In the genomic region with DNA sequence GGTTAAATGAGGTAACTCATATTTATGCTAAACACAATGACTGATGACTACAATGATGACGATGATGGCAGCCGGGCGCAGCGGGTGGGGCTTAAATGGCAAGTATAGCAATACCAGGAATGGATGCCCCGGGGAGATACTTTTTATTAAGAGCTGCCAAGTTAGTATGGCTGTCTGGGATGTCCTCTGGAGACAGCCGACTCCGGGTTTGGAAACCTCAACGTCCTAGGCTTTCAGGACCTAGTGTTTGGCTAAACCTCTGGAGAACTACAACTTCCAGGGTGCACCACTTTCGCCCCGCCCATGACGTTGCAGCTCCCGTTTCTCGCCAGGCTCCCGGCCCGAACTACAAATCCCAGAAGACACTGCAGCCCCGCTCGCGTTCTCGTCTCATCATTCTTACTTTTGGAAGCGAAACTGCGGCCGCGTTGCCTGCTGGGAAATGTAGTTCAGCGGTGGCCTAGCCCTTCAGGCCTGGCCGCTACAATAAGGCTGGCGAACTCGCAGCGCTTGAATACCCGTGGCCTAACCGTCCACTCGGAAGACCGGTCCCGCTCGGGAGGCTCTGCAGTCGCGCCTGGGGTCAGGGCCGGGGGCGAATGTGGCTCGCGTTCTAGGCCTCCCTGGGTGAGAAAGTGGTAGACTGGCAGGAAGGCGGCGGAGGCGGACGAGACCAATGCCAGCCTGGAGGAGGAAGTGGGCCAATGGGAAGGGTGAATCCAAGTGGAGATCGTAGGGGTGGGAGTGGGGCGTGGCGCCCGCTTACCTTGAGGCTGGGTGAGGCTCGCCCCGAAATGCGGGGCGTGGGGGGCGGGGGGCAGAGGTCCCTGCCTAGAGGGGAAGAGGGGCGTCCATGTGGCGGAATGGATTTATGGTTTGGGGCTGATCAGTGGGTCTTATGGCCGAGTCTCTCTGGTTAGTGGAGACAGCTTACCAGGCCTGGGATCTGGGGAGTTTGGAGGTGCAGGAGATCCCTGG, we compare ENCODE assay signal across 8 cellular contexts. TPM values are rescaled to one million over a fixed set of nuclear protein-coding genes. Genes with fewer than 3 reads are reported as not detected.
DNase-seq lines count a peak whose midpoint lies in the region; ATAC-seq and TF ChIP-seq lines count a peak whose summit lies in the region.

TSS of gene SMARCAL1 (plus strand) at position 463 of the 978 bp plus-strand sequence. CDS start 2,221 bp downstream, outside the sequence.

- peak within 1 kb of the TSS; percentile 91 for H3K4me3 ChIP-seq in epithelial cell of esophagus (ENCODE audit: low read length)
- H3K4me3 ChIP-seq in mononuclear cell (ENCODE audit: low read length) = peak within 1 kb of the TSS; percentile 83

- no peaks in the 10 kb centered on the region for H3K36me3 Mint-ChIP-seq in IgD-negative memory B cell

- H3K9me3 ChIP-seq in mononuclear cell (ENCODE audit: low read depth, low read length) = no peaks in the 10 kb centered on the region

- peaks cover 4% of the 10 kb centered on the region for H3K27me3 Mint-ChIP-seq in IgD-negative memory B cell

- peak within 1 kb of the TSS; percentile 46 to 99 (median 96) for H3K27ac Mint-ChIP-seq in IgD-negative memory B cell

- no peak for TF ChIP-seq CTCF in epithelial cell of esophagus (IDR thresholded peaks at IDR 0.05; ENCODE audit: insufficient read depth, low read depth, low read length, missing control alignments)

- peak; percentile 90 for ATAC-seq in GM21529 (IDR thresholded peaks at IDR 0.05; ENCODE audit: unreplicated experiment)

- no peaks in the 10 kb centered on the region for H3K27me3 ChIP-seq in mononuclear cell (ENCODE audit: insufficient read depth, low read length)

- H3K4me1 Mint-ChIP-seq in IgD-negative memory B cell = peaks cover 9 to 20% (median 10%) of the 10 kb centered on the region in 3 donors

- peak within 1 kb of the TSS; percentile 92 to 100 (median 98) for H3K4me3 Mint-ChIP-seq in IgD-negative memory B cell

- no peaks in the 10 kb centered on the region for H3K9me3 Mint-ChIP-seq in IgD-negative memory B cell

- peak; percentile 97 for DNase-seq in DMS 273 treated with DMSO at 0.1 percent for 48 hours (lab: John Stamatoyannopoulos, UW)
- peak; percentile 91 for DNase-seq in OCI-M2 (lab: John Stamatoyannopoulos, UW; ENCODE audit: unreplicated experiment)
- DNase-seq in activated T-cell treated with anti-CD3 and anti-CD28 coated beads for 4 hours = peak; percentile 99
- peak; percentile 98 for DNase-seq in epithelial cell of esophagus (ENCODE audit: low read depth)
- DNase-seq in stimulated activated CD8-positive, alpha-beta memory T cell treated with anti-CD3 and anti-CD28 coated beads, Interleukin-4, amount 100 ng/mL, for 1 hour (ENCODE audit: low read depth in 2 of 2, low spot score in 1 of 2) = peak; percentile 96 to 97

- H3K4me1 ChIP-seq in mononuclear cell (ENCODE audit: insufficient read depth, low read length) = peaks cover 19% of the 10 kb centered on the region

RNA-seq across cellular contexts. Expression of gene SMARCAL1, which starts in this region (rescaled TPM):
- polyA plus RNA-seq in IgD-negative memory B cell = 27.9 TPM
- total RNA-seq in mononuclear cell = 2.6 TPM

Comparison
In these comparisons a context has a peak if more than half of its experiments do, and no peak if none do; other contexts are left out.
1. Peak in every context shown above with its lines: DNase-seq, ATAC-seq and H3K4me3 ChIP-seq.